In the genomic region with DNA sequence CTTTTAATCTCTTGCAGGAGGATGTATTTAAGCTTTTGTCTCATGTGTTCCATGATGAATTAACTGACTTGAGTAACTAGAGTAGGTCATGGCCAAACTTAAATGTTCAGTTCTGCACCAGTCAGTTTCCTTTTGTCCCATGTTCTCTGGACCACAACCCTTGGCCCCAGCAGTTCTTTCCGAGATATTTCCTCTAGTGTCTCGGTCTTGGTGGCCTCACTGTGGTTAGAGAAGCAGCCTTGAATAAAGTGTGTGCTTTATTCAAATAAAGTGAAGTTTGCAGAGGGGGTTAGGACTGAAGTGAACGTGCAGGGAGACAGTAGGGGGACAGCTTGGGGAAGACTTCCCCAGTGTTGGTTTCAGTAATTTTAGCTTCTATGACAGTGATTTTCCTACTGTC, we compare ENCODE assay signal across 16 cellular contexts. TPM values are rescaled to one million over a fixed set of nuclear protein-coding genes. Genes with fewer than 3 reads are reported as not detected.
DNase-seq lines count a peak whose midpoint lies in the region; ATAC-seq and TF ChIP-seq lines count a peak whose summit lies in the region.
"Had no signal": no experiment of that assay in that cellular context is flagged by ENCODE, and none has a peak within 500 bp of the region (broad histone marks: within the 10 kb centered on the region; RNA-seq: fewer than 3 reads in every experiment).

No MANE protein-coding gene starts in this region.

- intact Hi-C loops in upper lobe of right lung (cut with DNase I), result no loop called here

- peaks cover 46% of the 10 kb centered on the region for H3K4me1 Mint-ChIP-seq in activated naive CD4-positive, alpha-beta T cell treated with anti-CD3 and anti-CD28 coated beads, Interleukin-2, amount 50 U/mL, for 24 hours
- H3K4me1 Mint-ChIP-seq in activated naive CD4-positive, alpha-beta T cell treated with anti-CD3 and anti-CD28 coated beads, Interleukin-2, amount 10 ng/mL, durations not matched to agents 7 days and 5 days, result peaks cover 23% of the 10 kb centered on the region
- peaks cover 40% of the 10 kb centered on the region for H3K4me1 Mint-ChIP-seq in activated naive CD8-positive, alpha-beta T cell (ENCODE audit: low read depth)
- H3K4me1 Mint-ChIP-seq in glutamatergic neuron (ENCODE audit: low read depth, unreplicated experiment), result no peaks in the 10 kb centered on the region
- H3K4me1 Mint-ChIP-seq: neural progenitor cell had no signal

- H3K9me3 ChIP-seq in upper lobe of right lung (no peaks in the 10 kb centered on the region), SK-N-SH (no peaks in the 10 kb centered on the region)
- H3K9me3 ChIP-seq: ascending aorta, colonic mucosa had no signal

- H3K27ac Mint-ChIP-seq in activated naive CD4-positive, alpha-beta T cell treated with anti-CD3 and anti-CD28 coated beads, Interleukin-2, amount 50 U/mL, for 24 hours, result peak overlapping the region; percentile 99
- no peak overlapping the region for H3K27ac Mint-ChIP-seq in activated naive CD4-positive, alpha-beta T cell treated with anti-CD3 and anti-CD28 coated beads, Interleukin-2, amount 10 ng/mL, durations not matched to agents 7 days and 5 days
- H3K27ac Mint-ChIP-seq in activated naive CD8-positive, alpha-beta T cell, result peak overlapping the region; percentile 97
- no peak overlapping the region for H3K27ac Mint-ChIP-seq in glutamatergic neuron (ENCODE audit: unreplicated experiment)
- H3K27ac Mint-ChIP-seq: neural progenitor cell; T-helper 1 cell treated with Interleukin-12 subunit alpha and Interleukin-12 subunit beta and Interleukin-4 antibody, amounts not matched to agents 30 μg/mL and 1 μg/mL, for 36 hours had no signal

- DNase-seq in activated naive CD4-positive, alpha-beta T cell treated with anti-CD3 and anti-CD28 coated beads, Interleukin-2, amount 10 ng/mL, durations not matched to agents 7 days and 5 days, result no peak
- DNase-seq in stimulated activated naive CD8-positive, alpha-beta T cell treated with anti-CD3 and anti-CD28 coated beads, Interleukin-15, Interleukin-2, amounts not matched to agents 100 U/mL and 50 U/mL, for 24 hours, result peak; percentile 53
- DNase-seq in upper lobe of right lung (no peak), glutamatergic neuron (no peak), SK-N-SH (no peak)
- DNase-seq: colonic mucosa, HCEC 1CT, NCI-H2029, NCI-H69 had no signal

- no peak for TF ChIP-seq RAD21 in SK-N-SH (IDR thresholded peaks at IDR 0.05; ENCODE audit: low read length)

- TF ChIP-seq CTCF in upper lobe of right lung (IDR thresholded peaks at IDR 0.05) (no peak), glutamatergic neuron (IDR thresholded peaks at IDR 0.05; ENCODE audit: partially characterized antibody, unreplicated experiment) (no peak), SK-N-SH (IDR thresholded peaks at IDR 0.05) (no peak)

- H2AFZ ChIP-seq in SK-N-SH (ENCODE audit: low read depth), result no peak overlapping the region
- H2AFZ ChIP-seq: neural progenitor cell had no signal

- H3K79me2 ChIP-seq in SK-N-SH (ENCODE audit: insufficient read depth), result peaks cover 61% of the 10 kb centered on the region

- ATAC-seq in HG02884 (IDR thresholded peaks at IDR 0.05; ENCODE audit: unreplicated experiment), result peak; percentile 47
- ATAC-seq in stimulated activated naive CD8-positive, alpha-beta T cell treated with anti-CD3 and anti-CD28 coated beads, Interleukin-15, Interleukin-2, amounts not matched to agents 100 U/mL and 50 U/mL, for 24 hours, result peak; percentile 86
- no peak for ATAC-seq in upper lobe of right lung
- ATAC-seq: sciatic nerve had no signal

- no peaks in the 10 kb centered on the region for H3K9me2 ChIP-seq in SK-N-SH

- H3K4me1 ChIP-seq in upper lobe of right lung (no peaks in the 10 kb centered on the region), SK-N-SH (ENCODE audit: control insufficient read depth in 1 of 2, insufficient read depth in 2 of 2, low read depth in 1 of 2, low read length in 1 of 2) (no peaks in the 10 kb centered on the region)
- H3K4me1 ChIP-seq: ascending aorta, colonic mucosa, neural progenitor cell had no signal

- TF ChIP-seq EP300 in SK-N-SH (IDR thresholded peaks at IDR 0.05; ENCODE audit: borderline replicate concordance in 1 of 2, low read depth in 1 of 2, low read length in 1 of 2), result no peak

- peak overlapping the region; percentile 66 for H3K4me3 Mint-ChIP-seq in activated naive CD4-positive, alpha-beta T cell treated with anti-CD3 and anti-CD28 coated beads, Interleukin-2, amount 50 U/mL, for 24 hours
- H3K4me3 Mint-ChIP-seq in activated naive CD4-positive, alpha-beta T cell treated with anti-CD3 and anti-CD28 coated beads, Interleukin-2, amount 10 ng/mL, durations not matched to agents 7 days and 5 days, result no peak overlapping the region
- peak overlapping the region; percentile 64 for H3K4me3 Mint-ChIP-seq in activated naive CD8-positive, alpha-beta T cell
- no peak overlapping the region for H3K4me3 Mint-ChIP-seq in glutamatergic neuron (ENCODE audit: unreplicated experiment)
- H3K4me3 Mint-ChIP-seq: neural progenitor cell; T-helper 1 cell treated with Interleukin-12 subunit alpha and Interleukin-12 subunit beta and Interleukin-4 antibody, amounts not matched to agents 30 μg/mL and 1 μg/mL, for 36 hours had no signal

- H3K4me2 ChIP-seq in SK-N-SH, result no peak overlapping the region
- H3K4me2 ChIP-seq: neural progenitor cell had no signal

- H3K4me3 ChIP-seq in upper lobe of right lung (no peak overlapping the region), SK-N-SH (ENCODE audit: low read depth in 2 of 2, low read length in 1 of 2) (no peak overlapping the region)
- H3K4me3 ChIP-seq: ascending aorta, colonic mucosa, neural progenitor cell had no signal

- peaks cover 10% of the 10 kb centered on the region for H3K36me3 Mint-ChIP-seq in activated naive CD4-positive, alpha-beta T cell treated with anti-CD3 and anti-CD28 coated beads, Interleukin-2, amount 50 U/mL, for 24 hours
- H3K36me3 Mint-ChIP-seq in activated naive CD4-positive, alpha-beta T cell treated with anti-CD3 and anti-CD28 coated beads, Interleukin-2, amount 10 ng/mL, durations not matched to agents 7 days and 5 days, result peaks cover 16% of the 10 kb centered on the region
- H3K36me3 Mint-ChIP-seq in activated naive CD8-positive, alpha-beta T cell, result peaks cover 6% of the 10 kb centered on the region
- peaks cover 5% of the 10 kb centered on the region for H3K36me3 Mint-ChIP-seq in glutamatergic neuron (ENCODE audit: unreplicated experiment)

- peaks cover 35% of the 10 kb centered on the region for H3K36me3 ChIP-seq in upper lobe of right lung
- peaks cover 27 to 34% of the 10 kb centered on the region in 2 experiments for H3K36me3 ChIP-seq in SK-N-SH (replicated peaks in 1 of 2; ENCODE audit: control insufficient read depth in 1 of 2, insufficient read depth in 2 of 2, low read length in 1 of 2)
- H3K36me3 ChIP-seq: neural progenitor cell had no signal

- no peaks in the 10 kb centered on the region for H3K9me3 Mint-ChIP-seq in activated naive CD4-positive, alpha-beta T cell treated with anti-CD3 and anti-CD28 coated beads, Interleukin-2, amount 50 U/mL, for 24 hours
- no peaks in the 10 kb centered on the region for H3K9me3 Mint-ChIP-seq in activated naive CD4-positive, alpha-beta T cell treated with anti-CD3 and anti-CD28 coated beads, Interleukin-2, amount 10 ng/mL, durations not matched to agents 7 days and 5 days
- H3K9me3 Mint-ChIP-seq in activated naive CD8-positive, alpha-beta T cell (ENCODE audit: low read depth), result no peaks in the 10 kb centered on the region
- no peaks in the 10 kb centered on the region for H3K9me3 Mint-ChIP-seq in glutamatergic neuron (ENCODE audit: unreplicated experiment)
- H3K9me3 Mint-ChIP-seq: T-helper 1 cell treated with Interleukin-12 subunit alpha and Interleukin-12 subunit beta and Interleukin-4 antibody, amounts not matched to agents 30 μg/mL and 1 μg/mL, for 36 hours had no signal

- H3K27ac ChIP-seq in upper lobe of right lung (no peak overlapping the region), SK-N-SH (ENCODE audit: low read depth in 2 of 2, low read length in 1 of 2) (no peak overlapping the region)
- H3K27ac ChIP-seq: ascending aorta, colonic mucosa, neural progenitor cell had no signal

- WGBS in SK-N-SH (ENCODE audit: low lambda C conversion rate), result 80% methylated on average over 3 of the region's 3 CpGs

- no peak overlapping the region for H3K9ac ChIP-seq in SK-N-SH

- no peaks in the 10 kb centered on the region for H3F3A ChIP-seq in SK-N-SH (replicated peaks; ENCODE audit: insufficient read depth)

- peaks cover 20% of the 10 kb centered on the region; the same call in 1 of the 2 replicates for H4K20me1 ChIP-seq in SK-N-SH (ENCODE audit: insufficient read depth)

- H3K27me3 ChIP-seq in upper lobe of right lung, result no peaks in the 10 kb centered on the region
- H3K27me3 ChIP-seq in SK-N-SH (ENCODE audit: insufficient read depth), result no peaks in the 10 kb centered on the region
- H3K27me3 ChIP-seq: ascending aorta, colonic mucosa, neural progenitor cell had no signal

- CTCF ChIA-PET in activated naive CD4-positive, alpha-beta T cell treated with anti-CD3 and anti-CD28 coated beads, Interleukin-2, amount 10 ng/mL, durations not matched to agents 7 days and 5 days (lab: Charles Lee), result no interaction called here
- CTCF ChIA-PET in SK-N-SH (lab: Yijun Ruan, JAX), result interaction anchor here (9.4 kb wide), 1 partner anchor 12 kb away, joined by 76 read pairs; a partner anchor contains a TSS

- no peaks in the 10 kb centered on the region for H3K27me3 Mint-ChIP-seq in activated naive CD4-positive, alpha-beta T cell treated with anti-CD3 and anti-CD28 coated beads, Interleukin-2, amount 50 U/mL, for 24 hours
- no peaks in the 10 kb centered on the region for H3K27me3 Mint-ChIP-seq in activated naive CD4-positive, alpha-beta T cell treated with anti-CD3 and anti-CD28 coated beads, Interleukin-2, amount 10 ng/mL, durations not matched to agents 7 days and 5 days
- no peaks in the 10 kb centered on the region for H3K27me3 Mint-ChIP-seq in activated naive CD8-positive, alpha-beta T cell
- H3K27me3 Mint-ChIP-seq in glutamatergic neuron (ENCODE audit: unreplicated experiment), result no peaks in the 10 kb centered on the region

- POLR2A ChIA-PET in SK-N-SH (lab: Yijun Ruan, JAX), result no interaction called here

RNA-seq across cellular contexts. Expression of a gene that starts 9.3 kb away (rescaled TPM):
- total RNA-seq in upper lobe of right lung (10.2 TPM), glutamatergic neuron (ENCODE audit: unreplicated experiment) (13.2 TPM)
- 9.3 and 11.5 TPM in 2 replicates for polyA plus RNA-seq in SK-N-SH (2012; rRNA removed)
- polyA plus RNA-seq in SK-N-SH (2012; cell fraction: cytosol; rRNA removed), result 5.7 and 7.0 TPM in 2 replicates
- polyA plus RNA-seq in SK-N-SH (2012; cell fraction: nucleus; rRNA removed), result 41.8 and 45.0 TPM in 2 replicates

RNA-seq across cellular contexts. Expression of a gene that starts 13.2 kb away (rescaled TPM):
- total RNA-seq in upper lobe of right lung, result 18.8 TPM
- 22.9 TPM for total RNA-seq in glutamatergic neuron (ENCODE audit: unreplicated experiment)
- 12.5 and 16.4 TPM in 2 replicates for polyA plus RNA-seq in SK-N-SH (2012; rRNA removed)
- 3.8 and 6.2 TPM in 2 replicates for polyA plus RNA-seq in SK-N-SH (2012; cell fraction: cytosol; rRNA removed)
- 104 and 108 TPM in 2 replicates for polyA plus RNA-seq in SK-N-SH (2012; cell fraction: nucleus; rRNA removed)

RNA-seq across cellular contexts. Expression of a gene that starts 53.4 kb away (rescaled TPM):
- total RNA-seq in upper lobe of right lung, result 23.3 TPM
- total RNA-seq in glutamatergic neuron (ENCODE audit: unreplicated experiment), result 22.9 TPM
- 15.0 and 17.9 TPM in 2 replicates for polyA plus RNA-seq in SK-N-SH (2012; rRNA removed)
- polyA plus RNA-seq in SK-N-SH (2012; cell fraction: cytosol; rRNA removed), result 7.0 and 10.8 TPM in 2 replicates
- polyA plus RNA-seq in SK-N-SH (2012; cell fraction: nucleus; rRNA removed), result 32.3 and 36.8 TPM in 2 replicates

Comparison
In these comparisons a context has a peak if more than half of its experiments do, and no peak if none do; other contexts are left out.
1. H3K27ac Mint-ChIP-seq: peak in activated naive CD4-positive, alpha-beta T cell treated with anti-CD3 and anti-CD28 coated beads, Interleukin-2, amount 50 U/mL, for 24 hours (single experiment) and activated naive CD8-positive, alpha-beta T cell (single experiment); none in activated naive CD4-positive, alpha-beta T cell treated with anti-CD3 and anti-CD28 coated beads, Interleukin-2, amount 10 ng/mL, durations not matched to agents 7 days and 5 days (single experiment) and glutamatergic neuron (single experiment).
2. H3K4me3 Mint-ChIP-seq: peak in activated naive CD4-positive, alpha-beta T cell treated with anti-CD3 and anti-CD28 coated beads, Interleukin-2, amount 50 U/mL, for 24 hours (single experiment) and activated naive CD8-positive, alpha-beta T cell (single experiment); none in activated naive CD4-positive, alpha-beta T cell treated with anti-CD3 and anti-CD28 coated beads, Interleukin-2, amount 10 ng/mL, durations not matched to agents 7 days and 5 days (single experiment) and glutamatergic neuron (single experiment).